Comparison of ENCODE assay signal across 8 cellular contexts in genomic region chr16:30874244-30874820, GRCh38. TPM values are rescaled to one million over a fixed set of nuclear protein-coding genes. Genes with fewer than 3 reads are reported as not detected.
DNase-seq lines count a peak whose midpoint lies in the region; ATAC-seq and TF ChIP-seq lines count a peak whose summit lies in the region.

No MANE protein-coding gene starts in this region.

- H3K27me3 ChIP-seq in adrenal gland (no peaks in the 10 kb centered on the region), liver (ENCODE audit: control insufficient read depth in 4 of 4, insufficient read depth in 4 of 4, low read length in 3 of 4) (no peaks in the 10 kb centered on the region), tibial nerve (no peaks in the 10 kb centered on the region)

- ATAC-seq in HG03378 (IDR thresholded peaks at IDR 0.05; ENCODE audit: unreplicated experiment): no peak
- no peak for ATAC-seq in GM21576 (IDR thresholded peaks at IDR 0.05; ENCODE audit: unreplicated experiment)

- TF ChIP-seq EP300 in tibial nerve (IDR thresholded peaks at IDR 0.05): no peak

- whole genome bisulfite sequencing in adrenal gland, 4 donors: 26 to 33% (median 28%) methylated on average over 20 to 23 of the region's 23 CpGs
- 18% methylated on average over 23 of the region's 23 CpGs for WGBS in liver
- WGBS in tibial nerve, 2 donors: 21 to 22% methylated on average over 23 of the region's 23 CpGs

- H3K9ac ChIP-seq in liver (ENCODE audit: low read depth in 1 of 2, low read length in 2 of 2): peak overlapping the region; percentile 81 to 82

- no peak for TF ChIP-seq RAD21 in liver (IDR thresholded peaks at IDR 0.05)

- peak; percentile 9 to 22 for DNase-seq in activated CD4-positive, alpha-beta T cell treated with anti-CD3 and anti-CD28 coated beads, Interleukin-2, amount 50 U/mL, for 48 hours
- DNase-seq in activated CD4-positive, alpha-beta T cell treated with anti-CD3 and anti-CD28 coated beads, Interleukin-2, amount 50 U/mL, for 4 hours: no peak
- DNase-seq in adrenal gland: no peak
- DNase-seq in tibial nerve (ENCODE audit: low spot score in 2 of 2): no peak
- no peak for DNase-seq in DMS 273 treated with DMSO at 0.1 percent for 48 hours (lab: John Stamatoyannopoulos, UW)

- TF ChIP-seq POLR2A in adrenal gland (IDR thresholded peaks at IDR 0.05) (no peak), tibial nerve (IDR thresholded peaks at IDR 0.05) (no peak)

- H3K9me3 ChIP-seq in adrenal gland (replicated peaks in 1 of 3) (no peaks in the 10 kb centered on the region), liver (ENCODE audit: control insufficient read depth in 4 of 4, low read length in 3 of 4) (no peaks in the 10 kb centered on the region), tibial nerve (no peaks in the 10 kb centered on the region)

- intact Hi-C loops in adrenal gland (cut with DNase I): loop anchor here in 1 of 2 donors (10.0 kb wide), 1 partner anchor 90 kb away; the partner anchor contains the start of gene ZNF629

- H3K36me3 ChIP-seq in adrenal gland (replicated peaks in 1 of 2) (no peaks in the 10 kb centered on the region), liver (ENCODE audit: control insufficient read depth in 4 of 4, insufficient read depth in 3 of 4, low read depth in 1 of 4, low read length in 3 of 4) (peaks cover 0 to 2% (median under 1%) of the 10 kb centered on the region in 4 donors), tibial nerve (peaks cover 0 to 16% (median 0%) of the 10 kb centered on the region in 3 donors)

- H3K27ac ChIP-seq in adrenal gland: peak overlapping the region in 4 of 5 donors; percentile 92 to 96 (median 94)
- H3K27ac ChIP-seq in liver (ENCODE audit: low read depth in 1 of 2, low read length in 2 of 2): peak overlapping the region; percentile 91 to 96
- peak overlapping the region; percentile 10 to 92 (median 88) for H3K27ac ChIP-seq in tibial nerve

- peak overlapping the region; percentile 47 to 92 (median 62) for H3K4me3 ChIP-seq in adrenal gland
- H3K4me3 ChIP-seq in liver (ENCODE audit: low read depth in 1 of 3, low read length in 3 of 3): peak overlapping the region; percentile 65 to 96 (median 88)
- peak overlapping the region; percentile 57 to 97 (median 77) for H3K4me3 ChIP-seq in tibial nerve

- H3K4me1 ChIP-seq in adrenal gland (replicated peaks in 1 of 2) (peaks cover 16 to 19% of the 10 kb centered on the region in 2 donors), liver (ENCODE audit: control insufficient read depth in 4 of 4, insufficient read depth in 4 of 4, low read length in 3 of 4) (peaks cover 8 to 24% (median 13%) of the 10 kb centered on the region in 4 donors), tibial nerve (peaks cover 0 to 33% (median 20%) of the 10 kb centered on the region in 4 donors)

- no peak for TF ChIP-seq CTCF in adrenal gland (IDR thresholded peaks at IDR 0.05)
- no peak for TF ChIP-seq CTCF in liver (IDR thresholded peaks at IDR 0.05; ENCODE audit: low read depth, low read length, missing input control)
- TF ChIP-seq CTCF in tibial nerve (IDR thresholded peaks at IDR 0.05): no peak

TF ChIP-seq in liver, 16 proteins besides CTCF, POLR2A, EP300 and RAD21:
- TF ChIP-seq MAX (IDR thresholded peaks at IDR 0.05) (peak; percentile 6), JUND (IDR thresholded peaks at IDR 0.05) (no peak), TAF1 (conservative IDR thresholded peaks at IDR 0.05) (no peak)

RNA-seq across cellular contexts. Expression of gene BCL7C, which starts 19.5 kb away (rescaled TPM):
- total RNA-seq in adrenal gland (10 to 100 TPM; 18.0 to 45.3 (median 30.2) TPM), liver (1 to 10 TPM; 3.4 to 6.1 TPM), tibial nerve (10 to 100 TPM; 42.9 to 54.0 (median 48.2) TPM)
- polyA plus RNA-seq in adrenal gland (10 to 100 TPM in 2 of 3 donors, 1 to 10 TPM in 1; 7.7 to 88.3 (median 50.1) TPM), liver (1 to 10 TPM; 4.9 to 7.1 TPM)

RNA-seq across cellular contexts. Expression of gene CTF1, which starts 22.1 kb away (rescaled TPM):
- total RNA-seq in adrenal gland (10 to 100 TPM in 4 of 8 donors, 1 to 10 TPM in 4; 3.4 to 13.9 (median 9.1) TPM), liver (under 1 TPM in 1 of 2 donors, not detected in 1; 0.75 TPM), tibial nerve (1 to 10 TPM; 2.2 to 5.9 (median 3.1) TPM)
- polyA plus RNA-seq in adrenal gland (1 to 10 TPM; 4.0 to 7.0 (median 4.7) TPM), liver (under 1 TPM; 0.19 to 0.35 TPM)

RNA-seq across cellular contexts. Expression of gene FBXL19, which starts 49.0 kb away (rescaled TPM):
- 10 to 100 TPM in 7 of 8 donors, 1 to 10 TPM in 1; 6.6 to 17.6 (median 12.5) TPM for total RNA-seq in adrenal gland
- 10 to 100 TPM in 2 of 3 donors, 1 to 10 TPM in 1; 1.6 to 74.1 (median 14.0) TPM for polyA plus RNA-seq in adrenal gland
- total RNA-seq in liver: 1 to 10 TPM; 3.0 to 4.8 TPM
- polyA plus RNA-seq in liver: 1 to 10 TPM in 1 of 2 donors, under 1 TPM in 1; 0.31 to 2.4 TPM
- total RNA-seq in tibial nerve: 10 to 100 TPM in 3 of 4 donors, 1 to 10 TPM in 1; 7.4 to 25.8 (median 16.7) TPM

Comparison
In these comparisons a context has a peak if more than half of its experiments do, and no peak if none do; other contexts are left out.
1. DNase-seq: peak in activated CD4-positive, alpha-beta T cell treated with anti-CD3 and anti-CD28 coated beads, Interleukin-2, amount 50 U/mL, for 48 hours (2 of 2); none in activated CD4-positive, alpha-beta T cell treated with anti-CD3 and anti-CD28 coated beads, Interleukin-2, amount 50 U/mL, for 4 hours (0 of 2), adrenal gland (0 of 7), tibial nerve (0 of 2) and DMS 273 treated with DMSO at 0.1 percent for 48 hours (single experiment).
2. Peak in every context shown above with its lines, with median percentiles within 50 percentile points of each other: H3K27ac ChIP-seq and H3K4me3 ChIP-seq.